In the genomic region with DNA sequence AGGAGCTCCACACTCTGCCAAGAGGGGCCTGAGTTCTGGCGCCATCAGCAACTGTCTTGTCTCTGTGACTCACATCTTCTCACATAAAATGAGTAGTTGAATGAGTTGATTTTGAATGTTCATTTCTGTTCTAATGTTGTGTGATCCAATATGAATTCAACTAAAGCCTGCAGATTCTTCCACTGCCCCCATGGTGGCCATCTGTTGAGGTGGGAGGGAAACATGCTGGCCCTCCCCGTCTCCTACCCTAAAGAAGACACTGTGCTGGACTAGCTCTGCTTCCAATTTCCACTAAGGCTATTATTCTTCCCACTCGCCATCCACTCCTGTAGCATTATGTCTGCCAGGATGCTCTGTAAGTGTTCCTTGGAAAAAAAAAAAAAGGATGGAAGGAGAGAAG, we compare ENCODE assay signal across 22 cellular contexts.
"Had no signal": no experiment of that assay in that cellular context is flagged by ENCODE, and none has a peak within 500 bp of the region (broad histone marks: within the 10 kb centered on the region; RNA-seq: fewer than 3 reads in every experiment).

No MANE protein-coding gene starts in this region.

- H3K27me3 Mint-ChIP-seq: dendritic cell treated with granulocyte-macrophage colony-stimulating factor and Interleukin-4, amounts not matched to agents 40 ng/mL and 50 ng/mL, for 4 days had no signal

- H3K36me3 Mint-ChIP-seq: immature natural killer cell, mesothelial cell of epicardium had no signal

- H3K27ac Mint-ChIP-seq: dendritic cell treated with granulocyte-macrophage colony-stimulating factor and Interleukin-4, amounts not matched to agents 40 ng/mL and 50 ng/mL, for 4 days; immature natural killer cell; mesothelial cell of epicardium had no signal

- DNase-seq: colonic mucosa; cortex of kidney; effector CD4-positive, alpha-beta T cell; effector memory CD4-positive, alpha-beta T cell; erythroblast; esophagus squamous epithelium; foreskin fibroblast; foreskin melanocyte; gastrocnemius medialis; glutamatergic neuron; head of caudate nucleus; heart right ventricle; hippocampal formation; immature natural killer cell; left cardiac atrium; left lung; left ventricle myocardium superior; lower lobe of right lung; mesenchymal stem cell had no signal

- H3K4me3 Mint-ChIP-seq: dendritic cell treated with granulocyte-macrophage colony-stimulating factor and Interleukin-4, amounts not matched to agents 40 ng/mL and 50 ng/mL, for 4 days; immature natural killer cell; mesothelial cell of epicardium had no signal

- ATAC-seq: esophagus mucosa, gastrocnemius medialis, heart right ventricle, left cardiac atrium, left lung, left ventricle myocardium superior, lower lobe of right lung had no signal

- H3K4me1 Mint-ChIP-seq: immature natural killer cell, mesothelial cell of epicardium had no signal
